In the genomic region with DNA sequence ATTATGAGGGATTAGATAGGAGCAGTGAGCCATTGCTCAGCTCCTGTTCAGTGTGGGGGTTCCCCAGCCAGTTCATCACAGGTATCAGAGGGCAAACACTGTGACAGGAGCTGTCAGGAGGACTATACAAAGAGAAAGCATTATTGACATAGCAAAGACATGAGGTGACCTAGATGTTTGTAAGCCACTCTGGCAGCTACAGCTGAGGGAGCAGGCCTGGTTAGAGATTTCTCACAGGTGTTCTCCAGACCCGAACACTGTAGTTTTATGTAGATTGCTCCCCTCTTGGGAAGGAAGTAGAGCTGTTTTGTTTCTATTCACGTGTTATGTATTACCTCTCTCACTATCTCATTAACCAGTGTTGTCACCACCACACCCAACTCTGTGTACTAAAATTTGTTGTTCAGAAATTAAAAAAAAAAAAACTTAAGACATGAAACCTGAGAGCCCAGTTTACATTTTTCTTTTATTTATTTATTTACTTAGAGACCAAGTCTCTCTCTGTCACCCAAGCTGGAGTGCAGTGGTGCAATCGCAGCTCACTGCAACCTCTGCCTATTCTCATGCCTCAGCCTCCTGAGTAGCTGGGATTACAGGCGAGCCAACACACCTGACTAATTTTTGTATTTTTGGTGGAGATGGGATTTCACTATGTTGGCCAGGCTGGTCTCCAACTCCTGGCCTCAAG, we compare ENCODE assay signal across 8 cellular contexts.
DNase-seq lines count a peak whose midpoint lies in the region; ATAC-seq and TF ChIP-seq lines count a peak whose summit lies in the region.

No MANE protein-coding gene starts in this region.

- ATAC-seq in GM21619 (IDR thresholded peaks at IDR 0.05; ENCODE audit: unreplicated experiment) (peak; percentile 81), right lobe of liver (peak; percentile 97 to 98 (median 97))

- peaks cover 0 to 26% (median 10%) of the 10 kb centered on the region in 4 donors for H3K4me1 ChIP-seq in right lobe of liver
- peaks cover 3 to 5% of the 10 kb centered on the region in 2 experiments; a peak in 1 of 4 replicates for H3K4me1 ChIP-seq in SK-N-SH (ENCODE audit: control insufficient read depth in 1 of 2, insufficient read depth in 2 of 2, low read depth in 1 of 2, low read length in 1 of 2)

- H3K27me3 ChIP-seq in right lobe of liver: no peaks in the 10 kb centered on the region
- no peaks in the 10 kb centered on the region for H3K27me3 ChIP-seq in SK-N-SH (ENCODE audit: insufficient read depth)

- no peaks in the 10 kb centered on the region for H3K9me3 ChIP-seq in right lobe of liver
- no peaks in the 10 kb centered on the region for H3K9me3 ChIP-seq in SK-N-SH

- POLR2A ChIA-PET in SK-N-SH (lab: Yijun Ruan, JAX): interaction anchor here (0.6 kb wide), 1 partner anchor 381 kb away, joined by 4 read pairs; no protein-coding TSS in a partner anchor

- H3F3A ChIP-seq in SK-N-SH (replicated peaks; ENCODE audit: insufficient read depth): peaks cover 14% of the 10 kb centered on the region

- intact Hi-C loops in right lobe of liver (cut with DNase I): no loop called here

- TF ChIP-seq CTCF in right lobe of liver (IDR thresholded peaks at IDR 0.05): no peak
- TF ChIP-seq CTCF in SK-N-SH (IDR thresholded peaks at IDR 0.05): no peak

- WGBS in right lobe of liver (ENCODE audit: insufficient coverage, low coverage, low lambda C conversion rate, missing lambda C conversion rate): 34% methylated on average over 4 of the region's 4 CpGs
- WGBS in SK-N-SH (ENCODE audit: low lambda C conversion rate): 94% methylated on average over 4 of the region's 4 CpGs

- CTCF ChIA-PET in SK-N-SH (lab: Yijun Ruan, JAX): interaction anchor here (0.9 to 2.0 kb wide), 6 partner anchors 13 to 225 kb away, joined by 3 to 7 read pairs (median 4); no protein-coding TSS in a partner anchor

- TF ChIP-seq RAD21 in SK-N-SH (IDR thresholded peaks at IDR 0.05; ENCODE audit: low read length): no peak

- no peak for TF ChIP-seq EP300 in SK-N-SH (IDR thresholded peaks at IDR 0.05; ENCODE audit: borderline replicate concordance in 1 of 2, low read depth in 1 of 2, low read length in 1 of 2)

- H3K36me3 ChIP-seq in right lobe of liver: no peaks in the 10 kb centered on the region
- H3K36me3 ChIP-seq in SK-N-SH (replicated peaks in 1 of 2; ENCODE audit: control insufficient read depth in 1 of 2, insufficient read depth in 2 of 2, low read length in 1 of 2): no peaks in the 10 kb centered on the region

- no peak overlapping the region for H2AFZ ChIP-seq in SK-N-SH (ENCODE audit: low read depth)

- DNase-seq in ELF-1 (ENCODE audit: low read depth, low spot score): peak; percentile 10
- DNase-seq in NAMALWA (ENCODE audit: low spot score): peak; percentile 65
- peak; percentile 21 for DNase-seq in activated T-cell treated with anti-CD3 and anti-CD28 coated beads for 4 hours
- DNase-seq in right lobe of liver: peak in 2 of 3 donors; percentile 46 to 63
- no peak for DNase-seq in NCI-H446 (lab: John Stamatoyannopoulos, UW)
- DNase-seq in SK-N-SH: no peak
- DNase-seq in HCEC 1CT: no peak

- H3K4me2 ChIP-seq in SK-N-SH: no peak overlapping the region

- no peak for TF ChIP-seq POLR2A in right lobe of liver (IDR thresholded peaks at IDR 0.05)

- H3K9ac ChIP-seq in SK-N-SH: no peak overlapping the region

- no peaks in the 10 kb centered on the region for H3K9me2 ChIP-seq in SK-N-SH

- H3K79me2 ChIP-seq in SK-N-SH (ENCODE audit: insufficient read depth): peaks cover 48% of the 10 kb centered on the region

- H4K20me1 ChIP-seq in SK-N-SH (ENCODE audit: insufficient read depth): peaks cover 6% of the 10 kb centered on the region

- no peak overlapping the region for H3K4me3 ChIP-seq in right lobe of liver
- H3K4me3 ChIP-seq in SK-N-SH (ENCODE audit: low read depth in 2 of 2, low read length in 1 of 2): no peak overlapping the region

- peak overlapping the region in 2 of 3 donors; percentile 7 to 15 for H3K27ac ChIP-seq in right lobe of liver
- no peak overlapping the region for H3K27ac ChIP-seq in SK-N-SH (ENCODE audit: low read depth in 2 of 2, low read length in 1 of 2)

TF ChIP-seq in SK-N-SH, 30 proteins besides CTCF, POLR2A, EP300 and RAD21:
- TF ChIP-seq TEAD4 (IDR thresholded peaks at IDR 0.05; ENCODE audit: borderline replicate concordance, insufficient read depth) (no peak), RXRA (IDR thresholded peaks at IDR 0.05; ENCODE audit: borderline replicate concordance, low read depth) (no peak), YY1 (IDR thresholded peaks at IDR 0.05; ENCODE audit: low read depth) (no peak), NFIC (IDR thresholded peaks at IDR 0.05; ENCODE audit: borderline replicate concordance) (no peak), FOSL2 (IDR thresholded peaks at IDR 0.05; ENCODE audit: borderline replicate concordance, low read depth) (no peak), FOXM1 (IDR thresholded peaks at IDR 0.05; ENCODE audit: low read depth) (no peak)
- TF ChIP-seq, protein P1, sequence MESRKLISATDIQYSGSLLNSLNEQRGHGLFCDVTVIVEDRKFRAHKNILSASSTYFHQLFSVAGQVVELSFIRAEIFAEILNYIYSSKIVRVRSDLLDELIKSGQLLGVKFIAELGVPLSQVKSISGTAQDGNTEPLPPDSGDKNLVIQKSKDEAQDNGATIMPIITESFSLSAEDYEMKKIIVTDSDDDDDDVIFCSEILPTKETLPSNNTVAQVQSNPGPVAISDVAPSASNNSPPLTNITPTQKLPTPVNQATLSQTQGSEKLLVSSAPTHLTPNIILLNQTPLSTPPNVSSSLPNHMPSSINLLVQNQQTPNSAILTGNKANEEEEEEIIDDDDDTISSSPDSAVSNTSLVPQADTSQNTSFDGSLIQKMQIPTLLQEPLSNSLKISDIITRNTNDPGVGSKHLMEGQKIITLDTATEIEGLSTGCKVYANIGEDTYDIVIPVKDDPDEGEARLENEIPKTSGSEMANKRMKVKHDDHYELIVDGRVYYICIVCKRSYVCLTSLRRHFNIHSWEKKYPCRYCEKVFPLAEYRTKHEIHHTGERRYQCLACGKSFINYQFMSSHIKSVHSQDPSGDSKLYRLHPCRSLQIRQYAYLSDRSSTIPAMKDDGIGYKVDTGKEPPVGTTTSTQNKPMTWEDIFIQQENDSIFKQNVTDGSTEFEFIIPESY (IDR thresholded peaks at IDR 0.05; ENCODE audit: borderline replicate concordance, low read depth): no peak
TF ChIP-seq in SK-N-SH: peak in this region for 0.

Comparison
In these comparisons a context has a peak if more than half of its experiments do, and no peak if none do; other contexts are left out.
1. DNase-seq: peak in ELF-1 (single experiment), NAMALWA (single experiment), activated T-cell treated with anti-CD3 and anti-CD28 coated beads for 4 hours (single experiment) and right lobe of liver (2 of 3); none in NCI-H446 (0 of 2), SK-N-SH (single experiment) and HCEC 1CT (single experiment).
2. H3K27ac ChIP-seq: peak in right lobe of liver (2 of 3); none in SK-N-SH (0 of 2).